ENCODE assay signal across 9 cellular contexts in the genomic region with DNA sequence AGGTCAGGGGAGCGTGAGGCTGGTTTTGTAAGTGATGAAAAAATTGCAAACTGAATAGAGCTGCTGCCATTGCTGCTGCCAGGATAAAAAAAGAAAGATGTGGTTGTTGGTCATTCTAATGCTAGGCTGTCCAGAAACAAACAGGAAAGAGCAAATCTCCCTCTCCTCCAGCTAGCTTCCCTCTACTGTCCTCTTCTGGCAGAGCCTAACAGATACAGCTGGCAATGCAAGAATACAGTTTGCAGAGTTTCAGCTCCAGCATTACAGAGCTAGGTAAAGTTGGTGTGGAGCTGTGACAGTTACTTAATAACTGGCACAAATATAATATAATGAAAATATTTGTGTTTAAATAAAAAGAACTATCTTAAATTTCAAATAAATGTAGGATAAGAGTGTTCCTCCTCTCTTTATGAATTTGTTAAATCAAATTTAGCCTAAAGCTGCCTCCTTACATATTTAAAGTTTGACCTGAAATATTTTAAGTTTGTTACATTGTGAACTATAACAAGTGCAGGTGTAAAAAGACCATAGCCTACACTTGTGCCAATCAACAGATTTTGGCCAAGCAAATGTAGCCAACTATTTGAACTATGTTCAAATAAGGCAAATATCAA.
DNase-seq lines count a peak whose midpoint lies in the region; ATAC-seq and TF ChIP-seq lines count a peak whose summit lies in the region.
"Had no signal": no experiment of that assay in that cellular context is flagged by ENCODE, and none has a peak within 500 bp of the region (broad histone marks: within the 10 kb centered on the region; RNA-seq: fewer than 3 reads in every experiment).

No MANE protein-coding gene starts in this region.

- H3K36me3 ChIP-seq in Loucy (ENCODE audit: insufficient read depth, low read length) = no peaks in the 10 kb centered on the region
- H3K36me3 ChIP-seq: BLaER1 treated with 17β-estradiol and CSF1 and Interleukin-3, amounts not matched to agents 10 nM and 100 nM had no signal

- TF ChIP-seq CTCF in Loucy (conservative IDR thresholded peaks at IDR 0.05; ENCODE audit: low read length) (peak; percentile 93), foreskin keratinocyte (conservative IDR thresholded peaks at IDR 0.05) (peak; percentile 58), type B pancreatic cell (conservative IDR thresholded peaks at IDR 0.05) (peak; percentile 74)

- peak overlapping the region; percentile 57 for H3K9ac ChIP-seq in Loucy (ENCODE audit: low read depth, low read length, poor library complexity, severe bottlenecking)
- H3K9ac ChIP-seq: BLaER1 treated with 17β-estradiol and CSF1 and Interleukin-3, amounts not matched to agents 10 nM and 100 nM had no signal

- no peaks in the 10 kb centered on the region for H3K9me2 ChIP-seq in Loucy (replicated peaks; ENCODE audit: low read depth, low read length)

- H3K79me2 ChIP-seq in Loucy (ENCODE audit: insufficient read depth, low read length) = no peaks in the 10 kb centered on the region

- no peaks in the 10 kb centered on the region for H4K20me1 ChIP-seq in Loucy (ENCODE audit: insufficient read depth, low read length, poor library complexity, severe bottlenecking)
- H4K20me1 ChIP-seq: BLaER1 treated with 17β-estradiol and CSF1 and Interleukin-3, amounts not matched to agents 10 nM and 100 nM had no signal

- H3K4me2 ChIP-seq in Loucy (ENCODE audit: low read depth, low read length, poor library complexity, severe bottlenecking) = peak overlapping the region; percentile 34
- H3K4me2 ChIP-seq: BLaER1 treated with 17β-estradiol and CSF1 and Interleukin-3, amounts not matched to agents 10 nM and 100 nM had no signal

- H3K4me1 Mint-ChIP-seq in type B pancreatic cell (ENCODE audit: unreplicated experiment) = peaks cover 4% of the 10 kb centered on the region
- no peaks in the 10 kb centered on the region for H3K4me1 Mint-ChIP-seq in activated naive CD4-positive, alpha-beta T cell treated with anti-CD3 and anti-CD28 coated beads, Interleukin-2, amount 10 ng/mL, durations not matched to agents 7 days and 5 days

- no peak overlapping the region for H3K4me3 Mint-ChIP-seq in type B pancreatic cell
- H3K4me3 Mint-ChIP-seq in activated naive CD4-positive, alpha-beta T cell treated with anti-CD3 and anti-CD28 coated beads, Interleukin-2, amount 10 ng/mL, durations not matched to agents 7 days and 5 days = no peak overlapping the region

- peaks cover 89% of the 10 kb centered on the region for H3K4me1 ChIP-seq in Loucy (ENCODE audit: insufficient read depth, low read length, poor library complexity, severe bottlenecking)
- no peaks in the 10 kb centered on the region for H3K4me1 ChIP-seq in foreskin keratinocyte

- H3F3A ChIP-seq in Loucy (ENCODE audit: low read depth) = peaks cover 5% of the 10 kb centered on the region; the same call in 1 of the 2 replicates

- H3K27me3 ChIP-seq in Loucy (ENCODE audit: insufficient read depth, low read length, poor library complexity, severe bottlenecking) (no peaks in the 10 kb centered on the region), foreskin keratinocyte (no peaks in the 10 kb centered on the region)
- H3K27me3 ChIP-seq: BLaER1 treated with 17β-estradiol and CSF1 and Interleukin-3, amounts not matched to agents 10 nM and 100 nM had no signal

- no peaks in the 10 kb centered on the region for H3K27me3 Mint-ChIP-seq in type B pancreatic cell
- peaks cover 4% of the 10 kb centered on the region for H3K27me3 Mint-ChIP-seq in activated naive CD4-positive, alpha-beta T cell treated with anti-CD3 and anti-CD28 coated beads, Interleukin-2, amount 10 ng/mL, durations not matched to agents 7 days and 5 days

- no peaks in the 10 kb centered on the region for H3K36me3 Mint-ChIP-seq in type B pancreatic cell
- no peaks in the 10 kb centered on the region for H3K36me3 Mint-ChIP-seq in activated naive CD4-positive, alpha-beta T cell treated with anti-CD3 and anti-CD28 coated beads, Interleukin-2, amount 10 ng/mL, durations not matched to agents 7 days and 5 days

- peak overlapping the region; percentile 44 for H2AFZ ChIP-seq in Loucy (ENCODE audit: low read length)

- CTCF ChIA-PET in activated naive CD4-positive, alpha-beta T cell treated with anti-CD3 and anti-CD28 coated beads, Interleukin-2, amount 10 ng/mL, durations not matched to agents 7 days and 5 days (lab: Charles Lee) = interaction anchor here (0.8 to 1.2 kb wide), 2 partner anchors 245 to 281 kb away, joined by 3 read pairs; no protein-coding TSS in a partner anchor

- no peak overlapping the region for H3K27ac ChIP-seq in foreskin keratinocyte
- H3K27ac ChIP-seq: BLaER1 treated with 17β-estradiol and CSF1 and Interleukin-3, amounts not matched to agents 10 nM and 100 nM had no signal

- ATAC-seq in GM19468 (IDR thresholded peaks at IDR 0.05; ENCODE audit: extremely low read depth, unreplicated experiment) = peak; percentile 52
- ATAC-seq in foreskin keratinocyte = peak; percentile 50

- peak; percentile 13 for DNase-seq in A172 (ENCODE audit: low spot score)
- peak in 1 of 2 donors; percentile 7 for DNase-seq in foreskin keratinocyte
- DNase-seq in type B pancreatic cell (ENCODE audit: extremely low spot score, unreplicated experiment) = no peak
- no peak for DNase-seq in NK-92 (lab: John Stamatoyannopoulos, UW; ENCODE audit: unreplicated experiment)
- no peak for DNase-seq in effector CD4-positive, alpha-beta T cell
- no peak for DNase-seq in activated naive CD4-positive, alpha-beta T cell treated with anti-CD3 and anti-CD28 coated beads, Interleukin-2, amount 10 ng/mL, durations not matched to agents 7 days and 5 days

- H3K27ac Mint-ChIP-seq in type B pancreatic cell = no peak overlapping the region
- H3K27ac Mint-ChIP-seq in activated naive CD4-positive, alpha-beta T cell treated with anti-CD3 and anti-CD28 coated beads, Interleukin-2, amount 10 ng/mL, durations not matched to agents 7 days and 5 days = no peak overlapping the region

- H3K9me3 ChIP-seq in Loucy (ENCODE audit: insufficient read depth, low read depth, low read length) = no peaks in the 10 kb centered on the region
- H3K9me3 ChIP-seq: BLaER1 treated with 17β-estradiol and CSF1 and Interleukin-3, amounts not matched to agents 10 nM and 100 nM had no signal

- H3K9me3 Mint-ChIP-seq in type B pancreatic cell = no peaks in the 10 kb centered on the region
- H3K9me3 Mint-ChIP-seq in activated naive CD4-positive, alpha-beta T cell treated with anti-CD3 and anti-CD28 coated beads, Interleukin-2, amount 10 ng/mL, durations not matched to agents 7 days and 5 days = no peaks in the 10 kb centered on the region

- no peak overlapping the region for H3K4me3 ChIP-seq in Loucy (ENCODE audit: low read length, poor library complexity, severe bottlenecking)
- H3K4me3 ChIP-seq: BLaER1 treated with 17β-estradiol and CSF1 and Interleukin-3, amounts not matched to agents 10 nM and 100 nM had no signal
